In genomic region chr5:104186100-104186499, GRCh38 we compare ENCODE assay signal across 13 cellular contexts.
DNase-seq lines count a peak whose midpoint lies in the region; ATAC-seq and TF ChIP-seq lines count a peak whose summit lies in the region.
"Had no signal": no experiment of that assay in that cellular context is flagged by ENCODE, and none has a peak within 500 bp of the region (broad histone marks: within the 10 kb centered on the region; RNA-seq: fewer than 3 reads in every experiment).

No MANE protein-coding gene starts in this region.

- intact Hi-C loops in sigmoid colon (cut with DNase I) = no loop called here

- no peaks in the 10 kb centered on the region for H3K27me3 ChIP-seq in sigmoid colon
- H3K27me3 ChIP-seq: transverse colon had no signal

- no peak for ATAC-seq in HG02840 (IDR thresholded peaks at IDR 0.05; ENCODE audit: low FRiP score, unreplicated experiment)

- DNase-seq in NOMO-1 treated with DMSO at 0.1 percent for 48 hours (lab: John Stamatoyannopoulos, UW; ENCODE audit: unreplicated experiment) = peak; percentile 3
- DNase-seq in NOMO-1 (lab: John Stamatoyannopoulos, UW; ENCODE audit: unreplicated experiment in 2 of 2) = no peak
- DNase-seq in NAMALWA (ENCODE audit: low spot score) = peak; percentile 44
- DNase-seq in epithelial cell of esophagus (ENCODE audit: low read depth) = peak; percentile 63
- peak; percentile 88 for DNase-seq in sigmoid colon
- no peak for DNase-seq in NCI-H2196 (lab: John Stamatoyannopoulos, UW; ENCODE audit: unreplicated experiment)
- no peak for DNase-seq in NCI-H1092 treated with DMSO at 0.1 percent for 48 hours (lab: John Stamatoyannopoulos, UW)
- DNase-seq: activated CD4-positive, alpha-beta T cell treated with anti-CD3 and anti-CD28 coated beads, Interleukin-2, amount 10 ng/mL, durations not matched to agents 24 days and 14 days; GF-D8; NK-92 treated with Interleukin-12 subunit alpha and Interleukin-12 subunit beta, amount 100 ng/mL, for 24 hours; SW 1271; transverse colon had no signal

- no peaks in the 10 kb centered on the region for H3K36me3 ChIP-seq in sigmoid colon
- H3K36me3 ChIP-seq: transverse colon had no signal

- no peak overlapping the region for H3K27ac ChIP-seq in sigmoid colon
- H3K27ac ChIP-seq: transverse colon had no signal

- TF ChIP-seq CTCF in epithelial cell of esophagus (IDR thresholded peaks at IDR 0.05; ENCODE audit: insufficient read depth, low read depth, low read length, missing control alignments) = no peak
- no peak for TF ChIP-seq CTCF in sigmoid colon (IDR thresholded peaks at IDR 0.05)

- H3K4me3 ChIP-seq in epithelial cell of esophagus (ENCODE audit: low read length) (no peak overlapping the region), sigmoid colon (no peak overlapping the region)
- H3K4me3 ChIP-seq: transverse colon had no signal

- no peak for TF ChIP-seq POLR2A in sigmoid colon (IDR thresholded peaks at IDR 0.05)

- 93 to 94% methylated on average over 7 of the region's 7 CpGs for WGBS in sigmoid colon, 2 donors

- H3K9me3 ChIP-seq in sigmoid colon = peaks cover 0 to 8% (median 0%) of the 10 kb centered on the region in 4 donors
- H3K9me3 ChIP-seq: transverse colon had no signal

- peak in 2 of 4 donors; percentile 72 to 74 for TF ChIP-seq EP300 in sigmoid colon (IDR thresholded peaks at IDR 0.05)

- H3K4me1 ChIP-seq in sigmoid colon = no peaks in the 10 kb centered on the region
- H3K4me1 ChIP-seq: transverse colon had no signal

Comparison
In these comparisons a context has a peak if more than half of its experiments do, and no peak if none do; other contexts are left out.
1. DNase-seq: peak in NOMO-1 treated with DMSO at 0.1 percent for 48 hours (single experiment), NAMALWA (single experiment), epithelial cell of esophagus (single experiment) and sigmoid colon (single experiment); none in NOMO-1 (0 of 2), NCI-H2196 (single experiment) and NCI-H1092 treated with DMSO at 0.1 percent for 48 hours (single experiment).